ENCODE assay signal across 15 cellular contexts in the genomic region with DNA sequence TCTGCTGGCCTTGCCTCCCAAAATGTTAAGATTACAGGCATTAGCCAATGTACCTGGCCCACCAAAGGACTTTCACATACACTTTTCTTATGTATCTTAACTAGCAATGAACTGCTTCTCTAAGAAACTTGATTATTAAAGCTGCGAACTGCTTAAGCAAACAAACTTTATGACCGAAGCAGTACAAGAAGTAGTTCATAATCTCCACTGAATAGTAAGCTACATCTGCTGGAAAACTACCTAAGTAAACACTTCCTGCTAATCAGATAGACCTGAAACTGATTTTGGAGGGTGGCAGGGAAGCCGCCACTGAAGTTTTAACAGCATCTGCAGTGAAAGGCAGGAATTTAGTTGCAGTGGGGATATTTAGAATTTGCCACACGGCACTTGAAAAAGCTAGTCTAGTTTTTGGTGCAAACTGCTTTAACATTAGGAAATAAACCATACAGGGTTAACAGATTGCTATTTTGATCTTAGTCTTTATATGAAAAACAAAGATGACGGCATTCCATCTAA. TPM values are rescaled to one million over a fixed set of nuclear protein-coding genes. Genes with fewer than 3 reads are reported as not detected.
"Had no signal": no experiment of that assay in that cellular context is flagged by ENCODE, and none has a peak within 500 bp of the region (broad histone marks: within the 10 kb centered on the region; RNA-seq: fewer than 3 reads in every experiment).

No MANE protein-coding gene starts in this region.

- H3K27me3 Mint-ChIP-seq: activated CD4-positive, alpha-beta T cell treated with anti-CD3 and anti-CD28 coated beads for 36 hours; naive thymus-derived CD4-positive, alpha-beta T cell had no signal

- H3K4me1 Mint-ChIP-seq: mesothelial cell of epicardium had no signal

- H3K4me3 ChIP-seq: cardiac muscle cell, skin epidermis, thyroid gland, uterus had no signal

- H3K4me3 Mint-ChIP-seq: activated CD4-positive, alpha-beta T cell treated with anti-CD3 and anti-CD28 coated beads for 36 hours; activated CD8-positive, alpha-beta T cell treated with anti-CD3 and anti-CD28 coated beads, Interleukin-2, amount 10 ng/mL, durations not matched to agents 7 days and 5 days; mesothelial cell of epicardium; naive thymus-derived CD4-positive, alpha-beta T cell had no signal

- ATAC-seq: activated CD4-positive, alpha-beta T cell treated with anti-CD3 and anti-CD28 coated beads for 36 hours; activated CD8-positive, alpha-beta T cell treated with anti-CD3 and anti-CD28 coated beads, Interleukin-2, amount 10 ng/mL, durations not matched to agents 7 days and 5 days; esophagus mucosa had no signal

- H3K27ac Mint-ChIP-seq: activated CD4-positive, alpha-beta T cell treated with anti-CD3 and anti-CD28 coated beads for 36 hours; mesothelial cell of epicardium; naive thymus-derived CD4-positive, alpha-beta T cell had no signal

- H3K27ac ChIP-seq: cardiac muscle cell, thyroid gland, uterus had no signal

- H3K9me3 Mint-ChIP-seq: mesothelial cell of epicardium; naive thymus-derived CD4-positive, alpha-beta T cell had no signal

- DNase-seq: activated CD4-positive, alpha-beta T cell treated with anti-CD3 and anti-CD28 coated beads for 36 hours; activated CD8-positive, alpha-beta memory T cell treated with anti-CD3 and anti-CD28 coated beads, Interleukin-2, amount 50 U/mL, for 48 hours; activated CD8-positive, alpha-beta T cell treated with anti-CD3 and anti-CD28 coated beads, Interleukin-2, amount 10 ng/mL, durations not matched to agents 7 days and 5 days; activated naive CD4-positive, alpha-beta T cell treated with Interleukin-2 at 50 U/mL for 16 hours; hippocampal formation; naive thymus-derived CD4-positive, alpha-beta T cell; T1000; thyroid gland; uterus had no signal

RNA-seq across cellular contexts. Expression of gene SERINC4, which starts 8.5 kb away (rescaled TPM):
- total RNA-seq: glomerular endothelial cell, lower leg skin had no signal
